1 cellular context compared by ENCODE assay signal in genomic region chr16:69565611-69566436, GRCh38.
TF ChIP-seq lines count a peak whose summit lies in the region.

Gene NFAT5 (plus strand): TSS chr16:69565966. CDS start chr16:69566302, 336 bp downstream.

TF ChIP-seq in GM12878, 131 proteins besides CTCF, POLR2A, EP300 and RAD21 (continued from another document and continues in another):
- TF ChIP-seq ATF2 (IDR thresholded peaks at IDR 0.05; ENCODE audit: low read length) (no peak), FOXK2 (IDR thresholded peaks at IDR 0.05) (no peak), EED (IDR thresholded peaks at IDR 0.05; ENCODE audit: low read depth) (no peak; the same call in none of the 2 replicates), CHD4 (IDR thresholded peaks at IDR 0.05) (no peak), IRF5 (IDR thresholded peaks at IDR 0.05; ENCODE audit: borderline replicate concordance) (no peak), IKZF2 (IDR thresholded peaks at IDR 0.05) (peak; percentile 29 to 30; a peak in 2 of 4 replicates), SIN3A (IDR thresholded peaks at IDR 0.05; ENCODE audit: low read depth, low read length) (peak; percentile 74; the same call in 1 of the 2 replicates), BRCA1 (IDR thresholded peaks at IDR 0.05; ENCODE audit: low read depth, low read length) (no peak), TARDBP (IDR thresholded peaks at IDR 0.05; ENCODE audit: borderline replicate concordance) (peak; percentile 72; the same call in 1 of the 2 replicates), KLF5 (IDR thresholded peaks at IDR 0.05; ENCODE audit: partially characterized antibody) (peak; percentile 66), ZNF384 (IDR thresholded peaks at IDR 0.05; ENCODE audit: borderline replicate concordance, low read depth, low read length) (no peak), ZBED1 (IDR thresholded peaks at IDR 0.05; ENCODE audit: borderline replicate concordance) (no peak; the same call in 1 of the 2 replicates), MEF2A (IDR thresholded peaks at IDR 0.05; ENCODE audit: insufficient read depth, low read depth, low read length) (peak; percentile 75; the same call in 1 of the 2 replicates), CREM (IDR thresholded peaks at IDR 0.05; ENCODE audit: low read depth) (peak; percentile 45), YBX1 (IDR thresholded peaks at IDR 0.05) (no peak), ETV6 (conservative IDR thresholded peaks at IDR 0.05 in 1 of 2, IDR thresholded peaks at IDR 0.05 in 1 of 2; ENCODE audit: borderline replicate concordance in 1 of 2, low read depth in 1 of 2) (peak in 1 of 2 experiments; percentile 29; a peak in 2 of 4 replicates), CUX1 (IDR thresholded peaks at IDR 0.05; ENCODE audit: insufficient replicate concordance, low read depth, low read length) (no peak), MYC (IDR thresholded peaks at IDR 0.05; ENCODE audit: insufficient read depth, insufficient read length, insufficient replicate concordance, low read length, severe bottlenecking) (no peak), TCF12 (IDR thresholded peaks at IDR 0.05; ENCODE audit: low read depth, low read length) (peak; percentile 58; the same call in 1 of the 2 replicates), POU2F2 (IDR thresholded peaks at IDR 0.05; ENCODE audit: borderline replicate concordance, low read depth, low read length) (peak; percentile 76; the same call in 2 of the 3 replicates), FOS (IDR thresholded peaks at IDR 0.05; ENCODE audit: borderline replicate concordance, extremely low read depth, insufficient read length) (no peak), SMC3 (IDR thresholded peaks at IDR 0.05; ENCODE audit: borderline replicate concordance, low read length) (0 out of 2 replicates have a peak, but pooled peaks have one; percentile 7), CBX5 (IDR thresholded peaks at IDR 0.05; ENCODE audit: low read depth) (no peak), PKNOX1 (IDR thresholded peaks at IDR 0.05) (no peak), BACH1 (IDR thresholded peaks at IDR 0.05; ENCODE audit: borderline replicate concordance) (peak; percentile 43; the same call in 1 of the 2 replicates), SMAD5 (IDR thresholded peaks at IDR 0.05; ENCODE audit: low read depth) (no peak; the same call in 1 of the 2 replicates), NR2C2 (IDR thresholded peaks at IDR 0.05; ENCODE audit: borderline replicate concordance, control insufficient read depth, insufficient read length, low read depth) (no peak), CHD2 (IDR thresholded peaks at IDR 0.05; ENCODE audit: borderline replicate concordance, low read depth, low read length) (peak; percentile 41; the same call in 1 of the 2 replicates), CREB1 (IDR thresholded peaks at IDR 0.05; ENCODE audit: low read depth) (peak; percentile 64; the same call in 1 of the 2 replicates), HDAC6 (IDR thresholded peaks at IDR 0.05; ENCODE audit: unreplicated experiment) (no peak), JUND (IDR thresholded peaks at IDR 0.05; ENCODE audit: low read depth, low read length) (peak; percentile 100), SIX5 (IDR thresholded peaks at IDR 0.05; ENCODE audit: low read depth, low read length, severe bottlenecking) (no peak), ASH2L (IDR thresholded peaks at IDR 0.05; ENCODE audit: borderline replicate concordance, low read depth) (no peak; the same call in 1 of the 2 replicates), LARP7 (IDR thresholded peaks at IDR 0.05) (0 out of 2 replicates have a peak, but pooled peaks have one; percentile 40), RB1 (IDR thresholded peaks at IDR 0.05; ENCODE audit: borderline replicate concordance) (peak; percentile 86; the same call in 1 of the 2 replicates), BCL11A (IDR thresholded peaks at IDR 0.05; ENCODE audit: low read depth, low read length) (peak; percentile 42; the same call in 1 of the 2 replicates), PAX8 (IDR thresholded peaks at IDR 0.05) (no peak), RELA (IDR thresholded peaks at IDR 0.05; ENCODE audit: borderline replicate concordance, partially characterized antibody) (peak; percentile 74), CBFB (IDR thresholded peaks at IDR 0.05; ENCODE audit: low read depth) (peak; percentile 31; the same call in 1 of the 2 replicates), BHLHE40 (IDR thresholded peaks at IDR 0.05; ENCODE audit: borderline replicate concordance in 1 of 2, low read depth in 2 of 2, low read length in 1 of 2) (peak; percentile 27 to 79; a peak in 3 of 4 replicates)
- TF ChIP-seq, protein P1, sequence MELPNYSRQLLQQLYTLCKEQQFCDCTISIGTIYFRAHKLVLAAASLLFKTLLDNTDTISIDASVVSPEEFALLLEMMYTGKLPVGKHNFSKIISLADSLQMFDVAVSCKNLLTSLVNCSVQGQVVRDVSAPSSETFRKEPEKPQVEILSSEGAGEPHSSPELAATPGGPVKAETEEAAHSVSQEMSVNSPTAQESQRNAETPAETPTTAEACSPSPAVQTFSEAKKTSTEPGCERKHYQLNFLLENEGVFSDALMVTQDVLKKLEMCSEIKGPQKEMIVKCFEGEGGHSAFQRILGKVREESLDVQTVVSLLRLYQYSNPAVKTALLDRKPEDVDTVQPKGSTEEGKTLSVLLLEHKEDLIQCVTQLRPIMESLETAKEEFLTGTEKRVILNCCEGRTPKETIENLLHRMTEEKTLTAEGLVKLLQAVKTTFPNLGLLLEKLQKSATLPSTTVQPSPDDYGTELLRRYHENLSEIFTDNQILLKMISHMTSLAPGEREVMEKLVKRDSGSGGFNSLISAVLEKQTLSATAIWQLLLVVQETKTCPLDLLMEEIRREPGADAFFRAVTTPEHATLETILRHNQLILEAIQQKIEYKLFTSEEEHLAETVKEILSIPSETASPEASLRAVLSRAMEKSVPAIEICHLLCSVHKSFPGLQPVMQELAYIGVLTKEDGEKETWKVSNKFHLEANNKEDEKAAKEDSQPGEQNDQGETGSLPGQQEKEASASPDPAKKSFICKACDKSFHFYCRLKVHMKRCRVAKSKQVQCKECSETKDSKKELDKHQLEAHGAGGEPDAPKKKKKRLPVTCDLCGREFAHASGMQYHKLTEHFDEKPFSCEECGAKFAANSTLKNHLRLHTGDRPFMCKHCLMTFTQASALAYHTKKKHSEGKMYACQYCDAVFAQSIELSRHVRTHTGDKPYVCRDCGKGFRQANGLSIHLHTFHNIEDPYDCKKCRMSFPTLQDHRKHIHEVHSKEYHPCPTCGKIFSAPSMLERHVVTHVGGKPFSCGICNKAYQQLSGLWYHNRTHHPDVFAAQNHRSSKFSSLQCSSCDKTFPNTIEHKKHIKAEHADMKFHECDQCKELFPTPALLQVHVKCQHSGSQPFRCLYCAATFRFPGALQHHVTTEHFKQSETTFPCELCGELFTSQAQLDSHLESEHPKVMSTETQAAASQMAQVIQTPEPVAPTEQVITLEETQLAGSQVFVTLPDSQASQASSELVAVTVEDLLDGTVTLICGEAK (IDR thresholded peaks at IDR 0.05; ENCODE audit: borderline replicate concordance): no peak
- TF ChIP-seq, protein P2, sequence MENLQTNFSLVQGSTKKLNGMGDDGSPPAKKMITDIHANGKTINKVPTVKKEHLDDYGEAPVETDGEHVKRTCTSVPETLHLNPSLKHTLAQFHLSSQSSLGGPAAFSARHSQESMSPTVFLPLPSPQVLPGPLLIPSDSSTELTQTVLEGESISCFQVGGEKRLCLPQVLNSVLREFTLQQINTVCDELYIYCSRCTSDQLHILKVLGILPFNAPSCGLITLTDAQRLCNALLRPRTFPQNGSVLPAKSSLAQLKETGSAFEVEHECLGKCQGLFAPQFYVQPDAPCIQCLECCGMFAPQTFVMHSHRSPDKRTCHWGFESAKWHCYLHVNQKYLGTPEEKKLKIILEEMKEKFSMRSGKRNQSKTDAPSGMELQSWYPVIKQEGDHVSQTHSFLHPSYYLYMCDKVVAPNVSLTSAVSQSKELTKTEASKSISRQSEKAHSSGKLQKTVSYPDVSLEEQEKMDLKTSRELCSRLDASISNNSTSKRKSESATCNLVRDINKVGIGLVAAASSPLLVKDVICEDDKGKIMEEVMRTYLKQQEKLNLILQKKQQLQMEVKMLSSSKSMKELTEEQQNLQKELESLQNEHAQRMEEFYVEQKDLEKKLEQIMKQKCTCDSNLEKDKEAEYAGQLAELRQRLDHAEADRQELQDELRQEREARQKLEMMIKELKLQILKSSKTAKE (IDR thresholded peaks at IDR 0.05; ENCODE audit: low read depth, poor library complexity, severe bottlenecking): no peak
- TF ChIP-seq, protein P3, sequence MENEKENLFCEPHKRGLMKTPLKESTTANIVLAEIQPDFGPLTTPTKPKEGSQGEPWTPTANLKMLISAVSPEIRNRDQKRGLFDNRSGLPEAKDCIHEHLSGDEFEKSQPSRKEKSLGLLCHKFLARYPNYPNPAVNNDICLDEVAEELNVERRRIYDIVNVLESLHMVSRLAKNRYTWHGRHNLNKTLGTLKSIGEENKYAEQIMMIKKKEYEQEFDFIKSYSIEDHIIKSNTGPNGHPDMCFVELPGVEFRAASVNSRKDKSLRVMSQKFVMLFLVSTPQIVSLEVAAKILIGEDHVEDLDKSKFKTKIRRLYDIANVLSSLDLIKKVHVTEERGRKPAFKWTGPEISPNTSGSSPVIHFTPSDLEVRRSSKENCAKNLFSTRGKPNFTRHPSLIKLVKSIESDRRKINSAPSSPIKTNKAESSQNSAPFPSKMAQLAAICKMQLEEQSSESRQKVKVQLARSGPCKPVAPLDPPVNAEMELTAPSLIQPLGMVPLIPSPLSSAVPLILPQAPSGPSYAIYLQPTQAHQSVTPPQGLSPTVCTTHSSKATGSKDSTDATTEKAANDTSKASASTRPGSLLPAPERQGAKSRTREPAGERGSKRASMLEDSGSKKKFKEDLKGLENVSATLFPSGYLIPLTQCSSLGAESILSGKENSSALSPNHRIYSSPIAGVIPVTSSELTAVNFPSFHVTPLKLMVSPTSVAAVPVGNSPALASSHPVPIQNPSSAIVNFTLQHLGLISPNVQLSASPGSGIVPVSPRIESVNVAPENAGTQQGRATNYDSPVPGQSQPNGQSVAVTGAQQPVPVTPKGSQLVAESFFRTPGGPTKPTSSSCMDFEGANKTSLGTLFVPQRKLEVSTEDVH (IDR thresholded peaks at IDR 0.05; ENCODE audit: low read depth, partially characterized antibody): no peak
